Comparison of ENCODE assay signal across 20 cellular contexts in the genomic region with DNA sequence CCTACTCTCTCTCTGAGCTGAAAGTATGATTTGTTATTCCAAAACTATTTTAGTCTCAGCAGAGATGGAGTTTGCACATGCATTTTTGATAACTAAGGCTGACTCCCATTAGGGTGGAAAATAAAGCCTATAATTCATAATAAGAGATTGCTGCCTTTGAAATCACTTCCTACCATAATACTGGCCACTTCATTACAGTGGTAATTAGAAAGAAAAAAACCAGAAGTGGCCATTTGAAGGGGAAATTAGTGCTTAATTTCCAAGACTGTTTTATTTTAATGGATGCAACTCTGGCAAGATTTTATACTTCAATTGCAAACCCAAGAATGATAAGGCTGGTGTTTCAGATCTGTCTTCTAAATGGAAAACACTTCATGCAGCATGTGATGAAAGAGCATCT. TPM values are rescaled to one million over a fixed set of nuclear protein-coding genes. Genes with fewer than 3 reads are reported as not detected.
A peak's percentile ranks its signal among the peaks of the same experiment; 100 is the strongest.
DNase-seq lines count a peak whose midpoint lies in the region; FAIRE-seq and TF ChIP-seq lines count a peak whose summit lies in the region.
"Had no signal": no experiment of that assay in that cellular context is flagged by ENCODE, and none has a peak within 500 bp of the region (broad histone marks: within the 10 kb centered on the region; RNA-seq: fewer than 3 reads in every experiment).

No MANE protein-coding gene starts in this region.

- no peak overlapping the region for H3K27ac ChIP-seq in BLaER1 treated with 17β-estradiol and CSF1 and Interleukin-3, amounts not matched to agents 10 nM and 100 nM
- H3K27ac ChIP-seq: GM23248 had no signal

- H3K9ac ChIP-seq in BLaER1 treated with 17β-estradiol and CSF1 and Interleukin-3, amounts not matched to agents 10 nM and 100 nM: no peak overlapping the region
- H3K9ac ChIP-seq: GM23248 had no signal

- no peaks in the 10 kb centered on the region for H3K36me3 Mint-ChIP-seq in mesothelial cell of epicardium

- H3K4me1 ChIP-seq in BLaER1 treated with 17β-estradiol and CSF1 and Interleukin-3, amounts not matched to agents 10 nM and 100 nM: peaks cover 0 to 15% (median 10%) of the 10 kb centered on the region in 10 experiments; a peak in 13 of 20 replicates

- H3K27me3 ChIP-seq in BLaER1 treated with 17β-estradiol and CSF1 and Interleukin-3, amounts not matched to agents 10 nM and 100 nM: no peaks in the 10 kb centered on the region
- H3K27me3 ChIP-seq: MG63 had no signal

- TF ChIP-seq CTCF in mesothelial cell of epicardium (IDR thresholded peaks at IDR 0.05; ENCODE audit: unreplicated experiment): no peak

- H3K9me3 ChIP-seq in BLaER1 treated with 17β-estradiol and CSF1 and Interleukin-3, amounts not matched to agents 10 nM and 100 nM (replicated peaks in 1 of 11): no peaks in the 10 kb centered on the region
- H3K9me3 ChIP-seq: MG63 had no signal

- peaks cover 27% of the 10 kb centered on the region for H3K4me1 Mint-ChIP-seq in mesothelial cell of epicardium

- H3K4me2 ChIP-seq in BLaER1 treated with 17β-estradiol and CSF1 and Interleukin-3, amounts not matched to agents 10 nM and 100 nM: peak overlapping the region in 6 of 11 experiments; percentile 3 to 41 (median 22); a peak in 7 of 22 replicates

- H3K27me3 Mint-ChIP-seq in mesothelial cell of epicardium (ENCODE audit: low read depth): no peaks in the 10 kb centered on the region

- DNase-seq in NCI-H748 (lab: John Stamatoyannopoulos, UW; ENCODE audit: unreplicated experiment) (peak; percentile 44), NCI-H748 treated with DMSO at 0.1 percent for 48 hours (lab: John Stamatoyannopoulos, UW) (no peak), NCI-H1436 (lab: John Stamatoyannopoulos, UW) (peak; percentile 50), mesothelial cell of epicardium (ENCODE audit: low spot score in 2 of 2, unreplicated experiment in 2 of 2) (no peak), MV-4-11 (lab: John Stamatoyannopoulos, UW) (no peak), NCI-H2227 treated with DMSO at 0.1 percent for 48 hours (lab: John Stamatoyannopoulos, UW) (no peak), GM19239 (ENCODE audit: insufficient read length, low spot score) (no peak)
- DNase-seq: Calu3; CD4-positive, alpha-beta memory T cell; EL; GM23248; MG63; NCI-H1092; NCI-H187 treated with DMSO at 0.1 percent for 48 hours; NCI-H446; NCI-H526 treated with DMSO at 0.1 percent for 48 hours; SHP77 treated with DMSO at 0.1 percent for 48 hours had no signal

- peak overlapping the region; percentile 39 for H3K27ac Mint-ChIP-seq in mesothelial cell of epicardium
- H3K27ac Mint-ChIP-seq: B cell had no signal

- no peaks in the 10 kb centered on the region for H4K20me1 ChIP-seq in BLaER1 treated with 17β-estradiol and CSF1 and Interleukin-3, amounts not matched to agents 10 nM and 100 nM

- H3K4me3 ChIP-seq in BLaER1 treated with 17β-estradiol and CSF1 and Interleukin-3, amounts not matched to agents 10 nM and 100 nM: no peak overlapping the region
- H3K4me3 ChIP-seq: GM12878, GM23248, MG63 had no signal

- FAIRE-seq in GM19239 (lab: Jason Lieb, UNC): no peak

- no peak overlapping the region for H3K4me3 Mint-ChIP-seq in mesothelial cell of epicardium
- H3K4me3 Mint-ChIP-seq: B cell had no signal

- H3K9me3 Mint-ChIP-seq in mesothelial cell of epicardium: no peaks in the 10 kb centered on the region

- H3K36me3 ChIP-seq in BLaER1 treated with 17β-estradiol and CSF1 and Interleukin-3, amounts not matched to agents 10 nM and 100 nM: no peaks in the 10 kb centered on the region
- H3K36me3 ChIP-seq: MG63 had no signal

RNA-seq across cellular contexts. Expression of gene SLC35B3, which starts 43.4 kb away (rescaled TPM):
- total RNA-seq in mesothelial cell of epicardium: 26.6 to 27.1 TPM (median 27.0 TPM) in 3 replicates

Comparison
In these comparisons a context has a peak if more than half of its experiments do, and no peak if none do; other contexts are left out.
1. DNase-seq: peak in NCI-H748 (single experiment) and NCI-H1436 (single experiment); none in NCI-H748 treated with DMSO at 0.1 percent for 48 hours (single experiment), mesothelial cell of epicardium (0 of 2), MV-4-11 (single experiment), NCI-H2227 treated with DMSO at 0.1 percent for 48 hours (single experiment) and GM19239 (single experiment).